In genomic region chr5:76867827-76868693, GRCh38 we compare ENCODE assay signal across 1 cellular context.
TF ChIP-seq lines count a peak whose summit lies in the region.

No MANE protein-coding gene starts in this region.

TF ChIP-seq in GM12878, 131 proteins besides CTCF, POLR2A, EP300 and RAD21 (continued from another document):
- TF ChIP-seq PKNOX1 (IDR thresholded peaks at IDR 0.05) (0 out of 2 replicates have a peak, but pooled peaks have one; percentile 40), SUPT20H (IDR thresholded peaks at IDR 0.05; ENCODE audit: borderline replicate concordance, control insufficient read depth, low read depth, low read length) (no peak)
